1 cellular context compared by ENCODE assay signal in genomic region chr11:117606807-117607206, GRCh38.
TF ChIP-seq lines count a peak whose summit lies in the region.

No MANE protein-coding gene starts in this region.

TF ChIP-seq in GM12878, 131 proteins besides CTCF, POLR2A, EP300 and RAD21 (continued from another document and continues in another):
- TF ChIP-seq, protein P1, sequence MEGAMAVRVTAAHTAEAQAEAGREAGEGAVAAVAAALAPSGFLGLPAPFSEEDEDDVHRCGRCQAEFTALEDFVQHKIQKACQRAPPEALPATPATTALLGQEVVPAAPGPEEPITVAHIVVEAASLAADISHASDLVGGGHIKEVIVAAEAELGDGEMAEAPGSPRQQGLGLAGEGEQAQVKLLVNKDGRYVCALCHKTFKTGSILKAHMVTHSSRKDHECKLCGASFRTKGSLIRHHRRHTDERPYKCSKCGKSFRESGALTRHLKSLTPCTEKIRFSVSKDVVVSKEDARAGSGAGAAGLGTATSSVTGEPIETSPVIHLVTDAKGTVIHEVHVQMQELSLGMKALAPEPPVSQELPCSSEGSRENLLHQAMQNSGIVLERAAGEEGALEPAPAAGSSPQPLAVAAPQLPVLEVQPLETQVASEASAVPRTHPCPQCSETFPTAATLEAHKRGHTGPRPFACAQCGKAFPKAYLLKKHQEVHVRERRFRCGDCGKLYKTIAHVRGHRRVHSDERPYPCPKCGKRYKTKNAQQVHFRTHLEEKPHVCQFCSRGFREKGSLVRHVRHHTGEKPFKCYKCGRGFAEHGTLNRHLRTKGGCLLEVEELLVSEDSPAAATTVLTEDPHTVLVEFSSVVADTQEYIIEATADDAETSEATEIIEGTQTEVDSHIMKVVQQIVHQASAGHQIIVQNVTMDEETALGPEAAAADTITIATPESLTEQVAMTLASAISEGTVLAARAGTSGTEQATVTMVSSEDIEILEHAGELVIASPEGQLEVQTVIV (IDR thresholded peaks at IDR 0.05; ENCODE audit: borderline replicate concordance, partially characterized antibody) = no peak
- no peak for TF ChIP-seq ZNF384 (IDR thresholded peaks at IDR 0.05; ENCODE audit: borderline replicate concordance, low read depth, low read length)
- TF ChIP-seq LARP7 (IDR thresholded peaks at IDR 0.05) = no peak
- no peak for TF ChIP-seq CHD1 (IDR thresholded peaks at IDR 0.05; ENCODE audit: low read depth, low read length)
- no peak for TF ChIP-seq NFIC (IDR thresholded peaks at IDR 0.05; ENCODE audit: low read depth, low read length)
- no peak for TF ChIP-seq NR2C2 (IDR thresholded peaks at IDR 0.05; ENCODE audit: borderline replicate concordance, control insufficient read depth, insufficient read length, low read depth)
- TF ChIP-seq, protein P2, sequence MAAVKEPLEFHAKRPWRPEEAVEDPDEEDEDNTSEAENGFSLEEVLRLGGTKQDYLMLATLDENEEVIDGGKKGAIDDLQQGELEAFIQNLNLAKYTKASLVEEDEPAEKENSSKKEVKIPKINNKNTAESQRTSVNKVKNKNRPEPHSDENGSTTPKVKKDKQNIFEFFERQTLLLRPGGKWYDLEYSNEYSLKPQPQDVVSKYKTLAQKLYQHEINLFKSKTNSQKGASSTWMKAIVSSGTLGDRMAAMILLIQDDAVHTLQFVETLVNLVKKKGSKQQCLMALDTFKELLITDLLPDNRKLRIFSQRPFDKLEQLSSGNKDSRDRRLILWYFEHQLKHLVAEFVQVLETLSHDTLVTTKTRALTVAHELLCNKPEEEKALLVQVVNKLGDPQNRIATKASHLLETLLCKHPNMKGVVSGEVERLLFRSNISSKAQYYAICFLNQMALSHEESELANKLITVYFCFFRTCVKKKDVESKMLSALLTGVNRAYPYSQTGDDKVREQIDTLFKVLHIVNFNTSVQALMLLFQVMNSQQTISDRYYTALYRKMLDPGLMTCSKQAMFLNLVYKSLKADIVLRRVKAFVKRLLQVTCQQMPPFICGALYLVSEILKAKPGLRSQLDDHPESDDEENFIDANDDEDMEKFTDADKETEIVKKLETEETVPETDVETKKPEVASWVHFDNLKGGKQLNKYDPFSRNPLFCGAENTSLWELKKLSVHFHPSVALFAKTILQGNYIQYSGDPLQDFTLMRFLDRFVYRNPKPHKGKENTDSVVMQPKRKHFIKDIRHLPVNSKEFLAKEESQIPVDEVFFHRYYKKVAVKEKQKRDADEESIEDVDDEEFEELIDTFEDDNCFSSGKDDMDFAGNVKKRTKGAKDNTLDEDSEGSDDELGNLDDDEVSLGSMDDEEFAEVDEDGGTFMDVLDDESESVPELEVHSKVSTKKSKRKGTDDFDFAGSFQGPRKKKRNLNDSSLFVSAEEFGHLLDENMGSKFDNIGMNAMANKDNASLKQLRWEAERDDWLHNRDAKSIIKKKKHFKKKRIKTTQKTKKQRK (IDR thresholded peaks at IDR 0.05; ENCODE audit: low read depth, low read length) = no peak
- TF ChIP-seq, protein P3, sequence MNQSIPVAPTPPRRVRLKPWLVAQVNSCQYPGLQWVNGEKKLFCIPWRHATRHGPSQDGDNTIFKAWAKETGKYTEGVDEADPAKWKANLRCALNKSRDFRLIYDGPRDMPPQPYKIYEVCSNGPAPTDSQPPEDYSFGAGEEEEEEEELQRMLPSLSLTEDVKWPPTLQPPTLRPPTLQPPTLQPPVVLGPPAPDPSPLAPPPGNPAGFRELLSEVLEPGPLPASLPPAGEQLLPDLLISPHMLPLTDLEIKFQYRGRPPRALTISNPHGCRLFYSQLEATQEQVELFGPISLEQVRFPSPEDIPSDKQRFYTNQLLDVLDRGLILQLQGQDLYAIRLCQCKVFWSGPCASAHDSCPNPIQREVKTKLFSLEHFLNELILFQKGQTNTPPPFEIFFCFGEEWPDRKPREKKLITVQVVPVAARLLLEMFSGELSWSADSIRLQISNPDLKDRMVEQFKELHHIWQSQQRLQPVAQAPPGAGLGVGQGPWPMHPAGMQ (IDR thresholded peaks at IDR 0.05; ENCODE audit: borderline replicate concordance) = no peak
- TF ChIP-seq YY1 (IDR thresholded peaks at IDR 0.05; ENCODE audit: low read depth, low read length) = no peak
- no peak for TF ChIP-seq SMAD1 (IDR thresholded peaks at IDR 0.05; ENCODE audit: low read depth, partially characterized antibody)
- TF ChIP-seq HSF1 (IDR thresholded peaks at IDR 0.05; ENCODE audit: low read depth, low read length) = no peak
- TF ChIP-seq CBX3 (IDR thresholded peaks at IDR 0.05; ENCODE audit: borderline replicate concordance, low read depth) = no peak
- TF ChIP-seq RCOR1 (conservative IDR thresholded peaks at IDR 0.05; ENCODE audit: low read depth, low read length) = no peak
- 0 out of 2 replicates have a peak, but pooled peaks have one; percentile 35 for TF ChIP-seq DPF2 (IDR thresholded peaks at IDR 0.05)
- TF ChIP-seq CBX5 (IDR thresholded peaks at IDR 0.05; ENCODE audit: low read depth) = no peak
- TF ChIP-seq ZBTB33 (IDR thresholded peaks at IDR 0.05) = no peak
- no peak for TF ChIP-seq SREBF2 (IDR thresholded peaks at IDR 0.05; ENCODE audit: low read length)
- no peak for TF ChIP-seq KLF5 (IDR thresholded peaks at IDR 0.05; ENCODE audit: partially characterized antibody)
- TF ChIP-seq CEBPB (IDR thresholded peaks at IDR 0.05; ENCODE audit: borderline replicate concordance in 1 of 2, low read depth in 2 of 2, low read length in 2 of 2) = no peak
- TF ChIP-seq PAX5 (IDR thresholded peaks at IDR 0.05; ENCODE audit: borderline replicate concordance, low read depth, low read length) = no peak
- TF ChIP-seq HDAC2 (IDR thresholded peaks at IDR 0.05) = no peak
- no peak for TF ChIP-seq SIX5 (IDR thresholded peaks at IDR 0.05; ENCODE audit: low read depth, low read length, severe bottlenecking)
- no peak for TF ChIP-seq RBBP5 (conservative IDR thresholded peaks at IDR 0.05)
- no peak for TF ChIP-seq SREBF1 (IDR thresholded peaks at IDR 0.05; ENCODE audit: low read length)
- no peak for TF ChIP-seq PML (IDR thresholded peaks at IDR 0.05; ENCODE audit: low read length)
- TF ChIP-seq EED (IDR thresholded peaks at IDR 0.05; ENCODE audit: low read depth) = no peak
- TF ChIP-seq ZNF24 (IDR thresholded peaks at IDR 0.05) = no peak
- TF ChIP-seq ZNF207 (IDR thresholded peaks at IDR 0.05; ENCODE audit: borderline replicate concordance) = no peak
- no peak for TF ChIP-seq ATF2 (IDR thresholded peaks at IDR 0.05; ENCODE audit: low read length)
- TF ChIP-seq POLR2AphosphoS5 (IDR thresholded peaks at IDR 0.05; ENCODE audit: low read length) = no peak
- TF ChIP-seq, protein P4, sequence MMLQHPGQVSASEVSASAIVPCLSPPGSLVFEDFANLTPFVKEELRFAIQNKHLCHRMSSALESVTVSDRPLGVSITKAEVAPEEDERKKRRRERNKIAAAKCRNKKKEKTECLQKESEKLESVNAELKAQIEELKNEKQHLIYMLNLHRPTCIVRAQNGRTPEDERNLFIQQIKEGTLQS (IDR thresholded peaks at IDR 0.05; ENCODE audit: borderline replicate concordance, extremely low read depth, low read depth, low read length) = no peak
- no peak for TF ChIP-seq MXI1 (IDR thresholded peaks at IDR 0.05; ENCODE audit: low read depth, low read length)
- 0 out of 2 replicates have a peak, but pooled peaks have one; percentile 3 for TF ChIP-seq IKZF1 (conservative IDR thresholded peaks at IDR 0.05)
- 0 out of 2 replicates have a peak, but pooled peaks have one; percentile 8 for TF ChIP-seq IRF4 (IDR thresholded peaks at IDR 0.05; ENCODE audit: low read depth, low read length)
- no peak for TF ChIP-seq USF1 (IDR thresholded peaks at IDR 0.05; ENCODE audit: borderline replicate concordance, extremely low read length, insufficient read depth, low read depth, low read length)
- peak; percentile 54; the same call in 1 of the 2 replicates for TF ChIP-seq ZNF687 (IDR thresholded peaks at IDR 0.05)
- no peak for TF ChIP-seq HCFC1 (IDR thresholded peaks at IDR 0.05; ENCODE audit: low read length)
- TF ChIP-seq NBN (IDR thresholded peaks at IDR 0.05) = no peak
- no peak for TF ChIP-seq ZSCAN29 (IDR thresholded peaks at IDR 0.05)
- TF ChIP-seq SPI1 (IDR thresholded peaks at IDR 0.05; ENCODE audit: borderline replicate concordance, insufficient read depth, low read depth, low read length) = peak; percentile 89
- TF ChIP-seq SMARCA5 (IDR thresholded peaks at IDR 0.05) = 0 out of 2 replicates have a peak, but pooled peaks have one; percentile 41
- TF ChIP-seq MTA3 (IDR thresholded peaks at IDR 0.05; ENCODE audit: borderline replicate concordance, low read length) = no peak
- no peak for TF ChIP-seq STAT1 (conservative IDR thresholded peaks at IDR 0.05)
